In genomic region chr16:84361546-84361945, GRCh38 we compare ENCODE assay signal across 22 cellular contexts. TPM values are rescaled to one million over a fixed set of nuclear protein-coding genes. Genes with fewer than 3 reads are reported as not detected.
A peak's percentile ranks its signal among the peaks of the same experiment; 100 is the strongest.
DNase-seq lines count a peak whose midpoint lies in the region; ATAC-seq and TF ChIP-seq lines count a peak whose summit lies in the region.
"Had no signal": no experiment of that assay in that cellular context is flagged by ENCODE, and none has a peak within 500 bp of the region (broad histone marks: within the 10 kb centered on the region; RNA-seq: fewer than 3 reads in every experiment).

No MANE protein-coding gene starts in this region.

- H3F3A ChIP-seq in PC-9 (ENCODE audit: insufficient read depth, low read depth): peaks cover 19% of the 10 kb centered on the region

- H3K4me2 ChIP-seq in PC-9: no peak overlapping the region

- H3K4me1 Mint-ChIP-seq in natural killer cell: peaks cover 0 to 7% of the 10 kb centered on the region in 2 donors

- H3K27ac ChIP-seq in dorsolateral prefrontal cortex (peak overlapping the region in 35 of 59 donors; percentile 40 to 87 (median 78)), PC-9 (no peak overlapping the region)
- H3K27ac ChIP-seq: 22Rv1, C4-2B, RWPE1, SK-N-MC had no signal

- no peaks in the 10 kb centered on the region for H3K9me3 Mint-ChIP-seq in natural killer cell
- H3K9me3 Mint-ChIP-seq: CD8-positive, alpha-beta memory T cell had no signal

- peaks cover 2 to 8% of the 10 kb centered on the region in 2 donors for H3K27me3 Mint-ChIP-seq in natural killer cell (ENCODE audit: low read depth in 2 of 2)

- H4K20me1 ChIP-seq in PC-9 (ENCODE audit: insufficient read depth): no peaks in the 10 kb centered on the region

- H3K9me3 ChIP-seq in PC-9 (ENCODE audit: insufficient read depth, low read depth): no peaks in the 10 kb centered on the region

- H2AFZ ChIP-seq in PC-9: no peak overlapping the region

- H3K9me2 ChIP-seq in PC-9 (ENCODE audit: insufficient read depth): no peaks in the 10 kb centered on the region

- H3K4me3 ChIP-seq in dorsolateral prefrontal cortex (no peak overlapping the region), PC-9 (no peak overlapping the region)
- H3K4me3 ChIP-seq: SK-N-MC had no signal

- no peak for ATAC-seq in natural killer cell

- H3K79me2 ChIP-seq in PC-9 (ENCODE audit: low read depth): no peaks in the 10 kb centered on the region

- no TSS peak for BruUV-seq in PC-9 (replicated peaks; lab: Mats Ljungman, UMichigan)

- H3K27me3 ChIP-seq in dorsolateral prefrontal cortex (peaks cover 0 to 4% (median 0%) of the 10 kb centered on the region in 45 donors), PC-9 (ENCODE audit: insufficient read depth, low read depth) (no peaks in the 10 kb centered on the region)

- H3K27ac Mint-ChIP-seq in natural killer cell: no peak overlapping the region

- CTCF ChIA-PET in PC-9 (lab: Charles Lee): no interaction called here

- TF ChIP-seq CTCF in dorsolateral prefrontal cortex (IDR thresholded peaks at IDR 0.05 in 54 of 56, conservative IDR thresholded peaks at IDR 0.05 in 2 of 56; ENCODE audit: low read depth in 1 of 56, partially characterized antibody in 56 of 56): no peak
- no peak for TF ChIP-seq CTCF in natural killer cell (IDR thresholded peaks at IDR 0.05)
- no peak for TF ChIP-seq CTCF in PC-9 (conservative IDR thresholded peaks at IDR 0.05)

- H3K36me3 Mint-ChIP-seq in natural killer cell: no peaks in the 10 kb centered on the region
- H3K36me3 Mint-ChIP-seq: CD8-positive, alpha-beta memory T cell had no signal

- intact Hi-C loops in dorsolateral prefrontal cortex (cut with DNase I) (no loop called here), natural killer cell (cut with micrococcal nuclease) (no loop called here), PC-9 (cut with micrococcal nuclease; ENCODE audit: unreplicated experiment) (no loop called here)

- POLR2A ChIA-PET in PC-9 (lab: Charles Lee; ENCODE audit: unreplicated experiment): interaction anchor here (0.6 kb wide), 1 partner anchor 617 kb away, joined by 3 read pairs; no protein-coding TSS in a partner anchor

- DNase-seq in DMS53 (lab: John Stamatoyannopoulos, UW) (peak; percentile 26), DMS53 treated with DMSO at 0.1 percent for 48 hours (lab: John Stamatoyannopoulos, UW; ENCODE audit: unreplicated experiment) (no peak), dorsolateral prefrontal cortex (no peak), kidney tubule cell (ENCODE audit: low spot score) (peak; percentile 83), HPDE6-E6E7 (ENCODE audit: extremely low spot score) (no peak), natural killer cell (no peak), PC-9 (no peak)
- DNase-seq in activated CD4-positive, alpha-beta T cell treated with anti-CD3 and anti-CD28 coated beads for 48 hours: no peak
- DNase-seq: CD8-positive, alpha-beta memory T cell; DMS79; Kasumi-1; NCI-H1694 treated with DMSO at 0.1 percent for 48 hours; NCI-H2081 treated with DMSO at 0.1 percent for 48 hours; NCI-H446; NCI-H526 treated with DMSO at 0.1 percent for 48 hours; SHP77 treated with DMSO at 0.1 percent for 48 hours had no signal

- H3K4me1 ChIP-seq in PC-9 (replicated peaks; ENCODE audit: insufficient read depth): peaks cover 42% of the 10 kb centered on the region

- H3K4me3 Mint-ChIP-seq in natural killer cell: no peak overlapping the region
- H3K4me3 Mint-ChIP-seq: CD8-positive, alpha-beta memory T cell had no signal

- no peaks in the 10 kb centered on the region for H3K36me3 ChIP-seq in PC-9 (ENCODE audit: low read depth)

RNA-seq across cellular contexts. Expression of gene ATP2C2, which starts 6.8 kb away (rescaled TPM):
- 10 to 100 TPM in 41 of 120 experiments, 1 to 10 TPM in 79; 2.8 to 17.6 (median 8.8) TPM for total RNA-seq in dorsolateral prefrontal cortex
- not detected for total RNA-seq in natural killer cell
- 11.9 and 17.2 TPM in 2 replicates for total RNA-seq in PC-9 (2021)
- total RNA-seq: CD8-positive, alpha-beta memory T cell; H4; MCF 10A had no signal

Comparison
In these comparisons a context has a peak if more than half of its experiments do, and no peak if none do; other contexts are left out.
1. DNase-seq: peak in DMS53 (single experiment) and kidney tubule cell (single experiment); none in DMS53 treated with DMSO at 0.1 percent for 48 hours (single experiment), dorsolateral prefrontal cortex (0 of 10), HPDE6-E6E7 (single experiment), natural killer cell (single experiment), activated CD4-positive, alpha-beta T cell treated with anti-CD3 and anti-CD28 coated beads for 48 hours (single experiment) and PC-9 (0 of 2).